ENCODE assay signal across 8 cellular contexts in the genomic region with DNA sequence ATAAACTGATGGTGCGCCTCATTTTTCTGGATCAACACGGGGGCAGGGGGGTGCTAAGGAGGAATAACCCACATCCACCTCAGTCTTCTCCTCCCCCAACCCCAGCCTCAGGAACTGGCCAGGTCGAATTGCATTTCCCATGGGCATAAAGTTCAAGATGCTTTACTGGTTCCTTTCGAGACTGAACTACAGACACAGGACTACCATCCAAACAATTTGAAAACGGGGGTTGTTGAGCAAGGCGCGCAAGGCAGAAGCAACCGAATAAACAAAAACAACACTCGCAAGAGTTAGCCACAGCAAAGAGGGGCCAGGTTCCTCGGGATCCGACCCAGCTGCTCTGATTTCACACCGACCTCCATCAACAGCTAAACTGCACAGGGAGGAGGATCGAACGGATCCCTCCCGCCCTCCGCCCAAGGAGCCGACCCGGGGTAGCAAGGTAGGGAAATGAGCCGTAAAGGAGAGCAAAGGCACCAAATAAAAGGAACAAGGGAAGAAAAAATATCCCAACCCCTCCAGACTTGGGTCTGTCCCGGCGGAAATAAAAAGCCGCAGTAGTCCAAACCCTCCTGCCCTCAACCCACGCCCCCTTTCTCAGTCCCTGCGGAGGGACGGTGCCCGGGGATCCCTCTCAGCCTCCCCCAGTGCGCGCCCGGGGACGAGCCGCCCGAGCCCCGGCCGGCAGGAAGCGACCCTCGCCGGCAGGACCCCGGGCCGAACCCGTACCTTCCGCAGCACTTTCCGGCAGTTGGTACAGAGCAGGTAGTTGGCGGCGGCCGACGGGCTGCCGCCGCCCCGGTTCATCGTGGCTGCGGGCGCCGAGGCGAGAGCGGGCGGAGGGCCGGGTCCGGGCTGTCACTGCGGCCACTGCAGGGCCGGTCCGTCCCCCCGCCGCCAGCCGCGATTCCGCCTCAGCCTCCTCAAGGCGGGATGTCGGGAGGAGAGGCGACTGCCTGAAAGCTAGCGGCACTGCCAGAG. TPM values are rescaled to one million over a fixed set of nuclear protein-coding genes. Genes with fewer than 3 reads are reported as not detected.
DNase-seq lines count a peak whose midpoint lies in the region; ATAC-seq and TF ChIP-seq lines count a peak whose summit lies in the region.

No MANE protein-coding gene starts in this region.

- WGBS in HUES64 = under 1% methylated on average over 65 of the region's 70 CpGs
- WGBS in ectodermal cell, 2 experiments = 0% methylated on average over 70 of the region's 70 CpGs

- DNase-seq in CD8-positive, alpha-beta memory T cell = peak; percentile 6 to 53 (median 19)
- DNase-seq in activated CD4-positive, CD25-positive, alpha-beta regulatory T cell treated with anti-CD3 and anti-CD28 coated beads, Interleukin-2, amount 50 U/mL, for 72 hours = peak; percentile 40
- DNase-seq in lower lobe of right lung (no peak), SKM-1 treated with dmso at 0.1 percent for 144 hours (lab: John Stamatoyannopoulos, UW; ENCODE audit: unreplicated experiment) (no peak)

- no peaks in the 10 kb centered on the region for H3K27me3 Mint-ChIP-seq in CD8-positive, alpha-beta memory T cell
- no peaks in the 10 kb centered on the region for H3K27me3 Mint-ChIP-seq in stimulated activated naive CD8-positive, alpha-beta T cell treated with anti-CD3 and anti-CD28 coated beads, Interleukin-15, Interleukin-2, amounts not matched to agents 100 ng/mL and 50 ng/mL, for 24 hours

- POLR2A ChIA-PET in CD8-positive, alpha-beta memory T cell (lab: Charles Lee) = interaction anchor here (0.6 to 2.6 kb wide), 15 partner anchors 15 to 1489 kb away, joined by 3 to 25 read pairs (median 4); a partner anchor contains a TSS

- H3K27ac Mint-ChIP-seq in CD8-positive, alpha-beta memory T cell = peak overlapping the region; percentile 83 to 98 (median 89)
- H3K27ac Mint-ChIP-seq in stimulated activated naive CD8-positive, alpha-beta T cell treated with anti-CD3 and anti-CD28 coated beads, Interleukin-15, Interleukin-2, amounts not matched to agents 100 ng/mL and 50 ng/mL, for 24 hours = peak overlapping the region; percentile 74

- H3K4me3 Mint-ChIP-seq in CD8-positive, alpha-beta memory T cell = peak overlapping the region in 6 of 7 donors; percentile 90 to 97 (median 94)
- H3K4me3 Mint-ChIP-seq in stimulated activated naive CD8-positive, alpha-beta T cell treated with anti-CD3 and anti-CD28 coated beads, Interleukin-15, Interleukin-2, amounts not matched to agents 100 ng/mL and 50 ng/mL, for 24 hours = peak overlapping the region; percentile 94

- peak overlapping the region; percentile 40 for H3K27ac ChIP-seq in CD8-positive, alpha-beta memory T cell (ENCODE audit: low read depth, low read length)
- H3K27ac ChIP-seq in HUES64 (ENCODE audit: low read depth, low read length) (no peak overlapping the region; the same call in 1 of the 2 replicates), ectodermal cell (ENCODE audit: insufficient read depth, low read depth, low read length, poor library complexity, severe bottlenecking) (peak overlapping the region; percentile 66), lower lobe of right lung (peak overlapping the region; percentile 80)

- ATAC-seq in GM21423 (IDR thresholded peaks at IDR 0.05; ENCODE audit: unreplicated experiment) = peak; percentile 12
- peak; percentile 30 to 52 for ATAC-seq in lower lobe of right lung

- H3K4me1 Mint-ChIP-seq in CD8-positive, alpha-beta memory T cell = peaks cover 44 to 57% (median 56%) of the 10 kb centered on the region in 3 donors
- peaks cover 53% of the 10 kb centered on the region for H3K4me1 Mint-ChIP-seq in stimulated activated naive CD8-positive, alpha-beta T cell treated with anti-CD3 and anti-CD28 coated beads, Interleukin-15, Interleukin-2, amounts not matched to agents 100 ng/mL and 50 ng/mL, for 24 hours (ENCODE audit: low read depth)

- TF ChIP-seq CTCF in lower lobe of right lung (IDR thresholded peaks at IDR 0.05) = no peak

- H3K36me3 ChIP-seq in CD8-positive, alpha-beta memory T cell (ENCODE audit: insufficient read depth, low read length) = no peaks in the 10 kb centered on the region
- H3K36me3 ChIP-seq in HUES64 (ENCODE audit: insufficient read depth, low read length) (no peaks in the 10 kb centered on the region), ectodermal cell (ENCODE audit: control insufficient read depth, insufficient read depth, low read length) (no peaks in the 10 kb centered on the region), lower lobe of right lung (no peaks in the 10 kb centered on the region)

- peaks cover 24% of the 10 kb centered on the region for H3K4me1 ChIP-seq in CD8-positive, alpha-beta memory T cell (ENCODE audit: insufficient read depth, low read length)
- peaks cover 55% of the 10 kb centered on the region for H3K4me1 ChIP-seq in HUES64 (ENCODE audit: insufficient read depth, low read length)
- H3K4me1 ChIP-seq in ectodermal cell (ENCODE audit: control insufficient read depth, insufficient read depth, low read length) = peaks cover 20% of the 10 kb centered on the region
- peaks cover 30% of the 10 kb centered on the region for H3K4me1 ChIP-seq in lower lobe of right lung

- intact Hi-C loops in lower lobe of right lung (cut with DNase I) = no loop called here

- H3K36me3 Mint-ChIP-seq in CD8-positive, alpha-beta memory T cell = peaks cover 0 to 10% (median 0%) of the 10 kb centered on the region in 3 donors
- H3K36me3 Mint-ChIP-seq in stimulated activated naive CD8-positive, alpha-beta T cell treated with anti-CD3 and anti-CD28 coated beads, Interleukin-15, Interleukin-2, amounts not matched to agents 100 ng/mL and 50 ng/mL, for 24 hours (ENCODE audit: low read depth) = peaks cover under 1% of the 10 kb centered on the region

- H3K9me3 ChIP-seq in CD8-positive, alpha-beta memory T cell (ENCODE audit: low read length) = no peaks in the 10 kb centered on the region
- H3K9me3 ChIP-seq in HUES64 (ENCODE audit: insufficient read depth, low read depth, low read length) = no peaks in the 10 kb centered on the region
- no peaks in the 10 kb centered on the region for H3K9me3 ChIP-seq in ectodermal cell (ENCODE audit: control insufficient read depth, low read length)
- H3K9me3 ChIP-seq in lower lobe of right lung = no peaks in the 10 kb centered on the region

- H3K9ac ChIP-seq in HUES64 (ENCODE audit: low read depth, low read length) = peak overlapping the region; percentile 52

- peak overlapping the region; percentile 68 for H3K4me3 ChIP-seq in CD8-positive, alpha-beta memory T cell (ENCODE audit: low read length)
- H3K4me3 ChIP-seq in HUES64 (ENCODE audit: low read length) (peak overlapping the region; percentile 82), ectodermal cell (ENCODE audit: insufficient read depth, low read depth, low read length) (peak overlapping the region; percentile 84), lower lobe of right lung (peak overlapping the region; percentile 79)

- no peaks in the 10 kb centered on the region for H3K27me3 ChIP-seq in CD8-positive, alpha-beta memory T cell (ENCODE audit: insufficient read depth, low read length, poor library complexity, severe bottlenecking)
- peaks cover 12% of the 10 kb centered on the region for H3K27me3 ChIP-seq in HUES64 (ENCODE audit: insufficient read depth, low read length)
- H3K27me3 ChIP-seq in ectodermal cell (ENCODE audit: control insufficient read depth, insufficient read depth, low read length, poor library complexity, severe bottlenecking) = no peaks in the 10 kb centered on the region
- no peaks in the 10 kb centered on the region for H3K27me3 ChIP-seq in lower lobe of right lung (ENCODE audit: low read depth)

- CTCF ChIA-PET in CD8-positive, alpha-beta memory T cell (lab: Charles Lee) = interaction anchor here (0.8 to 2.5 kb wide), 15 partner anchors 14 to 475 kb away, joined by 3 to 24 read pairs (median 6); no protein-coding TSS in a partner anchor

- no peaks in the 10 kb centered on the region for H3K9me3 Mint-ChIP-seq in CD8-positive, alpha-beta memory T cell
- H3K9me3 Mint-ChIP-seq in stimulated activated naive CD8-positive, alpha-beta T cell treated with anti-CD3 and anti-CD28 coated beads, Interleukin-15, Interleukin-2, amounts not matched to agents 100 ng/mL and 50 ng/mL, for 24 hours = no peaks in the 10 kb centered on the region

RNA-seq across cellular contexts. Expression of a gene that starts 0.7 kb away (rescaled TPM):
- total RNA-seq in CD8-positive, alpha-beta memory T cell = 10 to 100 TPM; 18.8 to 19.7 TPM
- 2.1 TPM for polyA plus RNA-seq in CD8-positive, alpha-beta memory T cell
- polyA plus RNA-seq in HUES64 (2013, experiment 1 of 2) = 13.3 TPM
- 19.7 TPM for polyA plus RNA-seq in HUES64 (2013, experiment 2 of 2)
- polyA plus RNA-seq in ectodermal cell (2013, experiment 1 of 4) = 171 TPM
- polyA plus RNA-seq in ectodermal cell (2013, experiment 2 of 4) = 175 TPM
- polyA plus RNA-seq in ectodermal cell (2013, experiment 3 of 4) = 98.2 TPM
- polyA plus RNA-seq in ectodermal cell (2013, experiment 4 of 4) = 109 TPM
- total RNA-seq in lower lobe of right lung = 33.8 TPM

Comparison
In these comparisons a context has a peak if more than half of its experiments do, and no peak if none do; other contexts are left out.
1. DNase-seq: peak in CD8-positive, alpha-beta memory T cell (5 of 5) and activated CD4-positive, CD25-positive, alpha-beta regulatory T cell treated with anti-CD3 and anti-CD28 coated beads, Interleukin-2, amount 50 U/mL, for 72 hours (single experiment); none in lower lobe of right lung (single experiment) and SKM-1 treated with dmso at 0.1 percent for 144 hours (single experiment).
2. Peak in every context shown above with its lines, with median percentiles within 50 percentile points of each other: H3K4me3 ChIP-seq.